Comparison of ENCODE assay signal across 1 cellular context in genomic region chr3:113103588-113103987, GRCh38.
TF ChIP-seq lines count a peak whose summit lies in the region.

No MANE protein-coding gene starts in this region.

TF ChIP-seq in HepG2, 621 proteins besides CTCF, POLR2A, EP300 and RAD21 (continued from another document):
- TF ChIP-seq FOXP1 (IDR thresholded peaks at IDR 0.05) (no peak), FOXP1 (CRISPR knock-in tag; IDR thresholded peaks at IDR 0.05) (0 out of 2 replicates have a peak, but pooled peaks have one; percentile 33), ZNF414 (CRISPR knock-in tag; IDR thresholded peaks at IDR 0.05) (no peak), SALL1 (CRISPR knock-in tag; IDR thresholded peaks at IDR 0.05) (no peak), HDAC2 (CRISPR knock-in tag; IDR thresholded peaks at IDR 0.05) (peak; percentile 55; the same call in 1 of the 2 replicates), ELF3 (CRISPR knock-in tag; IDR thresholded peaks at IDR 0.05) (peak; percentile 73), RNF219 (CRISPR knock-in tag; IDR thresholded peaks at IDR 0.05) (no peak), CREM (IDR thresholded peaks at IDR 0.05) (peak; percentile 66; the same call in 1 of the 2 replicates), CREM (CRISPR knock-in tag; IDR thresholded peaks at IDR 0.05) (no peak), FOXA3 (CRISPR knock-in tag; IDR thresholded peaks at IDR 0.05) (peak; percentile 78)
